8 cellular contexts compared by ENCODE assay signal in genomic region chr3:120795017-120795648, GRCh38. TPM values are rescaled to one million over a fixed set of nuclear protein-coding genes. Genes with fewer than 3 reads are reported as not detected.
DNase-seq lines count a peak whose midpoint lies in the region; ATAC-seq and TF ChIP-seq lines count a peak whose summit lies in the region.

No MANE protein-coding gene starts in this region.

- H3K4me1 Mint-ChIP-seq in activated naive CD8-positive, alpha-beta T cell treated with anti-CD3 and anti-CD28 coated beads, Interleukin-2, amount 10 ng/mL, durations not matched to agents 7 days and 5 days = no peaks in the 10 kb centered on the region

- H3K27ac Mint-ChIP-seq in activated naive CD8-positive, alpha-beta T cell treated with anti-CD3 and anti-CD28 coated beads, Interleukin-2, amount 10 ng/mL, durations not matched to agents 7 days and 5 days = no peak overlapping the region

- H3K27ac ChIP-seq in sigmoid colon = no peak overlapping the region

- no peak for TF ChIP-seq POLR2A in sigmoid colon (IDR thresholded peaks at IDR 0.05)

- POLR2A ChIA-PET in activated naive CD8-positive, alpha-beta T cell treated with anti-CD3 and anti-CD28 coated beads, Interleukin-2, amount 10 ng/mL, durations not matched to agents 7 days and 5 days (lab: Charles Lee) = interaction anchor here (0.5 to 0.6 kb wide), 2 partner anchors 235 to 314 kb away, joined by 3 to 5 read pairs; no protein-coding TSS in a partner anchor

- H3K27me3 ChIP-seq in H7 (ENCODE audit: control insufficient read depth, insufficient read depth, low read length) (no peaks in the 10 kb centered on the region), sigmoid colon (no peaks in the 10 kb centered on the region)

- H3K4me1 ChIP-seq in sigmoid colon = no peaks in the 10 kb centered on the region

- no peak for TF ChIP-seq EP300 in sigmoid colon (IDR thresholded peaks at IDR 0.05)

- peak; percentile 93 for ATAC-seq in activated naive CD8-positive, alpha-beta T cell treated with anti-CD3 and anti-CD28 coated beads, Interleukin-2, amount 10 ng/mL, durations not matched to agents 7 days and 5 days (ENCODE audit: low read depth)
- ATAC-seq in left ventricle myocardium superior = peak; percentile 89

- H3K4me3 ChIP-seq in GM12865 (ENCODE audit: low read depth, low read length) = no peak overlapping the region
- H3K4me3 ChIP-seq in H7 (ENCODE audit: insufficient read depth, low read depth, low read length) = no peak overlapping the region
- no peak overlapping the region for H3K4me3 ChIP-seq in sigmoid colon

- no peaks in the 10 kb centered on the region for H3K9me3 ChIP-seq in sigmoid colon

- 44 to 70% methylated on average over 5 of the region's 5 CpGs for WGBS in sigmoid colon, 2 donors

- peaks cover 3% of the 10 kb centered on the region for H3K27me3 Mint-ChIP-seq in activated naive CD8-positive, alpha-beta T cell treated with anti-CD3 and anti-CD28 coated beads, Interleukin-2, amount 10 ng/mL, durations not matched to agents 7 days and 5 days

- H3K36me3 ChIP-seq in H7 (replicated peaks; ENCODE audit: control insufficient read depth, insufficient read depth, low read length) (no peaks in the 10 kb centered on the region), sigmoid colon (no peaks in the 10 kb centered on the region)

- H3K36me3 Mint-ChIP-seq in activated naive CD8-positive, alpha-beta T cell treated with anti-CD3 and anti-CD28 coated beads, Interleukin-2, amount 10 ng/mL, durations not matched to agents 7 days and 5 days = no peaks in the 10 kb centered on the region

- peak; percentile 77 for TF ChIP-seq CTCF in GM12865 (IDR thresholded peaks at IDR 0.05; ENCODE audit: insufficient read depth, low read depth, low read length, missing control alignments)
- TF ChIP-seq CTCF in sigmoid colon (IDR thresholded peaks at IDR 0.05) = peak; percentile 42 to 63 (median 54)

- intact Hi-C loops in left ventricle myocardium superior (cut with micrococcal nuclease) = loop anchor here (5.0 to 10.0 kb wide), 3 partner anchors 233 to 550 kb away; no protein-coding TSS in a partner anchor
- intact Hi-C loops in sigmoid colon (cut with DNase I) = loop anchor here (2.0 kb wide), 1 partner anchor 234 kb away; no protein-coding TSS in a partner anchor

- H3K4me3 Mint-ChIP-seq in activated naive CD8-positive, alpha-beta T cell treated with anti-CD3 and anti-CD28 coated beads, Interleukin-2, amount 10 ng/mL, durations not matched to agents 7 days and 5 days = no peak overlapping the region

- peak; percentile 86 for DNase-seq in GM12865 (ENCODE audit: low read depth)
- peak; percentile 41 for DNase-seq in H7
- peak; percentile 64 for DNase-seq in LoVo (ENCODE audit: low spot score)
- DNase-seq in SKM-1 (lab: John Stamatoyannopoulos, UW; ENCODE audit: unreplicated experiment) = peak; percentile 21
- peak; percentile 82 for DNase-seq in activated naive CD8-positive, alpha-beta T cell treated with anti-CD3 and anti-CD28 coated beads, Interleukin-2, amount 10 ng/mL, durations not matched to agents 7 days and 5 days
- peak; percentile 88 for DNase-seq in left ventricle myocardium superior
- DNase-seq in sigmoid colon = peak; percentile 80
- no peak for DNase-seq in cerebellum (ENCODE audit: low spot score)

- no peaks in the 10 kb centered on the region for H3K9me3 Mint-ChIP-seq in activated naive CD8-positive, alpha-beta T cell treated with anti-CD3 and anti-CD28 coated beads, Interleukin-2, amount 10 ng/mL, durations not matched to agents 7 days and 5 days

RNA-seq across cellular contexts. Expression of gene GTF2E1, which starts 52.6 kb away (rescaled TPM):
- 65.2 and 69.1 TPM in 2 replicates for total RNA-seq in H7 (2014; rRNA removed; shearing (Covaris generic))
- 10 to 100 TPM; 29.0 to 29.2 TPM for total RNA-seq in activated naive CD8-positive, alpha-beta T cell treated with anti-CD3 and anti-CD28 coated beads, Interleukin-2, amount 10 ng/mL, durations not matched to agents 7 days and 5 days
- total RNA-seq in left ventricle myocardium superior (11.4 TPM), sigmoid colon (10 to 100 TPM in 2 of 4 donors, 1 to 10 TPM in 2; 6.9 to 12.5 (median 10.3) TPM), cerebellum (14.4 TPM)
- polyA plus RNA-seq in sigmoid colon = 1 to 10 TPM; 3.6 to 7.3 (median 5.8) TPM

RNA-seq across cellular contexts. Expression of gene RABL3, which starts 52.8 kb away (rescaled TPM):
- total RNA-seq in H7 (2014; rRNA removed; shearing (Covaris generic)) = 13.2 and 14.5 TPM in 2 replicates
- total RNA-seq in activated naive CD8-positive, alpha-beta T cell treated with anti-CD3 and anti-CD28 coated beads, Interleukin-2, amount 10 ng/mL, durations not matched to agents 7 days and 5 days = 10 to 100 TPM; 21.1 to 22.3 TPM
- 19.4 TPM for total RNA-seq in left ventricle myocardium superior
- 10 to 100 TPM in 3 of 4 donors, 1 to 10 TPM in 1; 9.4 to 13.2 (median 12.6) TPM for total RNA-seq in sigmoid colon
- polyA plus RNA-seq in sigmoid colon = 10 to 100 TPM; 10.8 to 15.5 (median 13.3) TPM
- total RNA-seq in cerebellum = 17.7 TPM
